12 cellular contexts compared by ENCODE assay signal in the genomic region with DNA sequence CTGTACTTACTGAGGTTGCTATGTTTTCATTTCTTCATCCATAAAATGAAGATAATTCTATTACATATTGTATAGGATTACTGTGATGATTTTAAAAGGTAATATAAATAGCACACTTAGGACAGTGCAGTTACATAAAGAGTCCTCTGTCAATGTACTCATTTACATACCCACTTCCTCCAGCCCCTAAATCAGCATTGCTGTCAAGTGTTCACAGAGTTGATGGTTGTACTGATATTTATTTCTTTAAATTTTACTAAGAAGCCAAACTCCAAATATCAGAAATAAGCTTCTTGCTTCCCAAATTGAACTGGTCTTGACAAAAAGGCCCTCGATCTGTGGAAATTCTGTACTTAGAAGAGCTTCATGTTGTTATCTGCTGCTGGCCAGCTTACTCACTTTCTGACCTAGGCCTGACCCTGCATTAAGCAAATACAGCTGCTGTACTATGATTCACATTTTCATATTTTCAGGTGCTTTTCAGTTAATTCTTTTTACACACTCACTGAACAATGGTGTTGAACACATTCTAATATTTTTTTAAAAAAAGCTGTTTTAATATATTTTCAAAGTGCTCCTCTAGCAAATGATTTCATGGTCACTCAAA.
A peak's percentile ranks its signal among the peaks of the same experiment; 100 is the strongest.
DNase-seq lines count a peak whose midpoint lies in the region; ATAC-seq, FAIRE-seq and TF ChIP-seq lines count a peak whose summit lies in the region.
"Had no signal": no experiment of that assay in that cellular context is flagged by ENCODE, and none has a peak within 500 bp of the region (broad histone marks: within the 10 kb centered on the region; RNA-seq: fewer than 3 reads in every experiment).

No MANE protein-coding gene starts in this region.

- H3K27me3 ChIP-seq in DOHH2 (ENCODE audit: control insufficient read depth, low read length) (no peaks in the 10 kb centered on the region), KMS-11 (ENCODE audit: insufficient read depth, low read depth) (no peaks in the 10 kb centered on the region), endothelial cell of umbilical vein (ENCODE audit: control insufficient read depth in 2 of 2, insufficient read depth in 2 of 2, low read length in 2 of 2) (no peaks in the 10 kb centered on the region)
- H3K27me3 ChIP-seq: ovary had no signal

- H3K79me2 ChIP-seq in DOHH2 (ENCODE audit: control insufficient read depth, low read length) (no peaks in the 10 kb centered on the region), KMS-11 (ENCODE audit: insufficient read depth, low read depth) (no peaks in the 10 kb centered on the region), endothelial cell of umbilical vein (ENCODE audit: control insufficient read depth, insufficient read depth, low read length) (no peaks in the 10 kb centered on the region)

- H3K27ac ChIP-seq in DOHH2 (ENCODE audit: low read depth, low read length) (no peak overlapping the region), KMS-11 (no peak overlapping the region), endothelial cell of umbilical vein (ENCODE audit: insufficient read depth, low read depth, low read length) (peak overlapping the region; percentile 77)
- H3K27ac ChIP-seq: ovary had no signal

- no TSS peak for BruUV-seq in endothelial cell of umbilical vein (replicated peaks; lab: Mats Ljungman, UMichigan)

- no peaks in the 10 kb centered on the region for H3K9me2 ChIP-seq in DOHH2 (replicated peaks; ENCODE audit: control insufficient read depth, low read length)

- no peaks in the 10 kb centered on the region for H3K27me3 Mint-ChIP-seq in activated T-helper 2 cell treated with anti-CD3 and anti-CD28 coated beads, Interferon-gamma antibody, Interleukin-2, Interleukin-4, amounts not matched to agents 10 μg/mL and 5 μg/mL and 100 μg/mL, durations not matched to agents 14 hours and 24 hours and 36 hours (ENCODE audit: low read depth)
- H3K27me3 Mint-ChIP-seq: activated naive CD8-positive, alpha-beta T cell treated with anti-CD3 and anti-CD28 coated beads for 36 hours had no signal

- H2AFZ ChIP-seq in KMS-11 (ENCODE audit: low read depth) (no peak overlapping the region), endothelial cell of umbilical vein (ENCODE audit: low read depth, low read length) (peak overlapping the region; percentile 40)

- no peaks in the 10 kb centered on the region for H4K20me1 ChIP-seq in DOHH2 (ENCODE audit: control insufficient read depth, insufficient read depth, low read depth, low read length)
- no peaks in the 10 kb centered on the region for H4K20me1 ChIP-seq in KMS-11 (ENCODE audit: insufficient read depth)
- no peaks in the 10 kb centered on the region for H4K20me1 ChIP-seq in endothelial cell of umbilical vein (replicated peaks; ENCODE audit: control insufficient read depth, extremely low read depth, insufficient read depth, low read length)

- no peaks in the 10 kb centered on the region for H3F3A ChIP-seq in DOHH2 (ENCODE audit: control insufficient read depth, insufficient read depth)

- H3K4me3 Mint-ChIP-seq in activated T-helper 2 cell treated with anti-CD3 and anti-CD28 coated beads, Interferon-gamma antibody, Interleukin-2, Interleukin-4, amounts not matched to agents 10 μg/mL and 5 μg/mL and 100 μg/mL, durations not matched to agents 14 hours and 24 hours and 36 hours (ENCODE audit: low read depth): no peak overlapping the region
- H3K4me3 Mint-ChIP-seq: activated naive CD8-positive, alpha-beta T cell treated with anti-CD3 and anti-CD28 coated beads for 36 hours had no signal

- CTCF ChIA-PET in endothelial cell of umbilical vein (lab: Charles Lee): interaction anchor here (0.7 to 1.4 kb wide), 7 partner anchors 9 to 221 kb away, joined by 3 to 7 read pairs (median 4); no protein-coding TSS in a partner anchor

- H3K4me2 ChIP-seq in DOHH2 (ENCODE audit: low read length): peak overlapping the region; percentile 25; the same call in 1 of the 2 replicates
- peak overlapping the region; percentile 87; the same call in 1 of the 2 replicates for H3K4me2 ChIP-seq in KMS-11
- H3K4me2 ChIP-seq in endothelial cell of umbilical vein (ENCODE audit: insufficient read depth, low read length): peak overlapping the region; percentile 60

- H3K27ac Mint-ChIP-seq in activated T-helper 2 cell treated with anti-CD3 and anti-CD28 coated beads, Interferon-gamma antibody, Interleukin-2, Interleukin-4, amounts not matched to agents 10 μg/mL and 5 μg/mL and 100 μg/mL, durations not matched to agents 14 hours and 24 hours and 36 hours: no peak overlapping the region
- H3K27ac Mint-ChIP-seq: activated naive CD8-positive, alpha-beta T cell treated with anti-CD3 and anti-CD28 coated beads for 36 hours had no signal

- dilution Hi-C loops in endothelial cell of umbilical vein (cut with MboI; ENCODE audit: extremely low pct_ligation_motif_present, low sequenced_read_pairs): no loop called here

- no peaks in the 10 kb centered on the region for H3K36me3 Mint-ChIP-seq in activated T-helper 2 cell treated with anti-CD3 and anti-CD28 coated beads, Interferon-gamma antibody, Interleukin-2, Interleukin-4, amounts not matched to agents 10 μg/mL and 5 μg/mL and 100 μg/mL, durations not matched to agents 14 hours and 24 hours and 36 hours (ENCODE audit: low read depth)
- H3K36me3 Mint-ChIP-seq: activated naive CD8-positive, alpha-beta T cell treated with anti-CD3 and anti-CD28 coated beads for 36 hours had no signal

- DNase-seq in endothelial cell of umbilical vein (ENCODE audit: low read depth, low spot score) (peak; percentile 92), DMS153 (lab: John Stamatoyannopoulos, UW) (no peak)
- no peak for DNase-seq in activated T-helper 2 cell treated with anti-CD3 and anti-CD28 coated beads, Interferon-gamma antibody, Interleukin-2, Interleukin-4, amounts not matched to agents 10 μg/mL and 5 μg/mL and 100 μg/mL, durations not matched to agents 14 hours and 24 hours and 36 hours (ENCODE audit: low spot score)
- DNase-seq: activated naive CD8-positive, alpha-beta T cell treated with anti-CD3 and anti-CD28 coated beads for 36 hours; NCI-H1694 had no signal

- TF ChIP-seq CTCF in DOHH2 (IDR thresholded peaks at IDR 0.05; ENCODE audit: low read depth, low read length, poor library complexity, severe bottlenecking): no peak
- no peak for TF ChIP-seq CTCF in KMS-11 (conservative IDR thresholded peaks at IDR 0.05; ENCODE audit: low read depth, low read length)
- TF ChIP-seq CTCF in endothelial cell of umbilical vein (IDR thresholded peaks at IDR 0.05; ENCODE audit: extremely low read depth in 1 of 2, insufficient read depth in 1 of 2, low read depth in 1 of 2, low read length in 2 of 2): no peak

- ATAC-seq in GM21619 (IDR thresholded peaks at IDR 0.05; ENCODE audit: unreplicated experiment): peak; percentile 65
- ATAC-seq in GM19452 (IDR thresholded peaks at IDR 0.05; ENCODE audit: unreplicated experiment): no peak
- no peak for ATAC-seq in GM21381 (IDR thresholded peaks at IDR 0.05; ENCODE audit: unreplicated experiment)

- H3K9ac ChIP-seq in KMS-11: no peak overlapping the region
- H3K9ac ChIP-seq in endothelial cell of umbilical vein (replicated peaks; ENCODE audit: extremely low read depth, insufficient read depth, low read length): peak overlapping the region; percentile 67

- POLR2A ChIA-PET in endothelial cell of umbilical vein (lab: Charles Lee): interaction anchor here (1.1 kb wide), 1 partner anchor 22 kb away, joined by 3 read pairs; no protein-coding TSS in a partner anchor

- no peak for TF ChIP-seq POLR2A in endothelial cell of umbilical vein (IDR thresholded peaks at IDR 0.05; ENCODE audit: low read depth, low read length)

- no peaks in the 10 kb centered on the region for H3K9me1 ChIP-seq in endothelial cell of umbilical vein (replicated peaks; ENCODE audit: control insufficient read depth, extremely low read depth, insufficient read depth, low read length)

- H3K4me1 ChIP-seq in DOHH2 (ENCODE audit: control insufficient read depth, low read length) (peaks cover 12% of the 10 kb centered on the region), KMS-11 (ENCODE audit: low read depth, poor library complexity, severe bottlenecking) (peaks cover 84% of the 10 kb centered on the region), endothelial cell of umbilical vein (ENCODE audit: control insufficient read depth, extremely low read depth, insufficient read depth, low read length) (peaks cover 31% of the 10 kb centered on the region)

- H3K36me3 ChIP-seq in DOHH2 (ENCODE audit: control insufficient read depth, low read length) (no peaks in the 10 kb centered on the region), KMS-11 (ENCODE audit: insufficient read depth) (no peaks in the 10 kb centered on the region), endothelial cell of umbilical vein (ENCODE audit: control insufficient read depth in 2 of 2, extremely low read depth in 1 of 2, insufficient read depth in 2 of 2, low read length in 2 of 2) (no peaks in the 10 kb centered on the region)
- H3K36me3 ChIP-seq: ovary had no signal

- peak; percentile 79 for FAIRE-seq in endothelial cell of umbilical vein (lab: Jason Lieb, UNC)
- FAIRE-seq: TTC549 had no signal

- peaks cover 34% of the 10 kb centered on the region for H3K4me1 Mint-ChIP-seq in activated T-helper 2 cell treated with anti-CD3 and anti-CD28 coated beads, Interferon-gamma antibody, Interleukin-2, Interleukin-4, amounts not matched to agents 10 μg/mL and 5 μg/mL and 100 μg/mL, durations not matched to agents 14 hours and 24 hours and 36 hours (ENCODE audit: low read depth)

- no peak overlapping the region for H3K4me3 ChIP-seq in DOHH2 (ENCODE audit: low read length)
- no peak overlapping the region for H3K4me3 ChIP-seq in KMS-11 (IDR thresholded peaks at IDR 0.05; ENCODE audit: insufficient read depth, low read depth, low read length)
- H3K4me3 ChIP-seq in endothelial cell of umbilical vein (replicated peaks in 1 of 3; ENCODE audit: insufficient read depth in 1 of 3, low read depth in 1 of 3, low read length in 3 of 3): no peak overlapping the region
- H3K4me3 ChIP-seq: ovary had no signal

- H3K9me3 ChIP-seq in DOHH2 (ENCODE audit: control insufficient read depth, insufficient read depth, low read length) (no peaks in the 10 kb centered on the region), endothelial cell of umbilical vein (replicated peaks; ENCODE audit: control insufficient read depth, insufficient read depth, low read length) (no peaks in the 10 kb centered on the region)
- H3K9me3 ChIP-seq: ovary had no signal

- H3K9me3 Mint-ChIP-seq in activated T-helper 2 cell treated with anti-CD3 and anti-CD28 coated beads, Interferon-gamma antibody, Interleukin-2, Interleukin-4, amounts not matched to agents 10 μg/mL and 5 μg/mL and 100 μg/mL, durations not matched to agents 14 hours and 24 hours and 36 hours: no peaks in the 10 kb centered on the region
- H3K9me3 Mint-ChIP-seq: activated naive CD8-positive, alpha-beta T cell treated with anti-CD3 and anti-CD28 coated beads for 36 hours had no signal

- intact Hi-C loops in endothelial cell of umbilical vein (cut with micrococcal nuclease): loop anchor here (1.0 to 5.0 kb wide), 3 partner anchors 22 to 219 kb away; no protein-coding TSS in a partner anchor
- intact Hi-C loops in activated T-helper 2 cell treated with anti-CD3 and anti-CD28 coated beads, Interferon-gamma antibody, Interleukin-2, Interleukin-4, amounts not matched to agents 10 μg/mL and 5 μg/mL and 100 μg/mL, durations not matched to agents 14 hours and 24 hours and 36 hours (cut with micrococcal nuclease): no loop called here

TF ChIP-seq in endothelial cell of umbilical vein, 7 proteins besides CTCF, POLR2A, EP300 and RAD21 (continues in another document):
- TF ChIP-seq JUN (IDR thresholded peaks at IDR 0.05; ENCODE audit: borderline replicate concordance, insufficient read depth, insufficient read length, low read depth): peak; percentile 37

Comparison
In these comparisons a context has a peak if more than half of its experiments do, and no peak if none do; other contexts are left out.
1. H3K4me2 ChIP-seq: peak in every context shown above with its lines; median percentile 87 in KMS-11; 60 in endothelial cell of umbilical vein; 25 in DOHH2.